Comparison of ENCODE assay signal across 19 cellular contexts in the genomic region with DNA sequence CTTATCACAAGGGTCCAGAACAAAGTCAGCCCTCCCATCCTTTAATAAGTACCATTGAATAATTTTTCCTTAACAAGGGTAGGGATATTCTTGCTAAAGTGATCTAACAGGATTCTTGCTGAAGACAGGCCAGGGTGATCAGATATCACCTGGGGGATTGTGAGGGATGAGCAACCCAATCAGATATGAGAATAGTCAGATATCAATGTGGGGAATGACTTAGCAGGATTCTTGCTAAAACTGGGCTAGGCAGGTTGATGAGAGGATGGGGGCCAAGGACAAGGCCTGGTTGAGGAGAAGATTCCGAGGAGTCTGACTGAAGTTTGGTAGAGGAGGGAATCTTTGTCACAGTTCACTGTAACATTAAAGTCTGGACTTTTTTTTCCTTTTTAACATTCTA. TPM values are rescaled to one million over a fixed set of nuclear protein-coding genes. Genes with fewer than 3 reads are reported as not detected.
DNase-seq lines count a peak whose midpoint lies in the region; ATAC-seq and TF ChIP-seq lines count a peak whose summit lies in the region.
"Had no signal": no experiment of that assay in that cellular context is flagged by ENCODE, and none has a peak within 500 bp of the region (broad histone marks: within the 10 kb centered on the region; RNA-seq: fewer than 3 reads in every experiment).

No MANE protein-coding gene starts in this region.

- H3K4me3 ChIP-seq in CD4-positive, CD25-positive, alpha-beta regulatory T cell (ENCODE audit: low read depth, low read length): no peak overlapping the region
- no peak overlapping the region for H3K4me3 ChIP-seq in trophoblast cell (ENCODE audit: low read depth, low read length)

- H3K4me2 ChIP-seq in trophoblast cell (ENCODE audit: low read length): no peak overlapping the region

- no peaks in the 10 kb centered on the region for H3K36me3 ChIP-seq in CD4-positive, CD25-positive, alpha-beta regulatory T cell (ENCODE audit: control insufficient read depth, insufficient read depth, low read length)
- no peaks in the 10 kb centered on the region for H3K36me3 ChIP-seq in trophoblast cell (ENCODE audit: control insufficient read depth in 1 of 2, insufficient read depth in 2 of 2, low read length in 2 of 2)

- H3K79me2 ChIP-seq in trophoblast cell (ENCODE audit: control insufficient read depth, insufficient read depth, low read length, poor library complexity): peaks cover under 1% of the 10 kb centered on the region

- no peak for ATAC-seq in natural killer cell treated with Interleukin-12 subunit alpha and Interleukin-12 subunit beta and Interleukin-15 and Interleukin-18, amount 100 ng/mL, for 72 hours
- ATAC-seq in natural killer cell (no peak), GM21447 (IDR thresholded peaks at IDR 0.05; ENCODE audit: unreplicated experiment) (no peak)
- no peak for ATAC-seq in CD4-positive, CD25-positive, alpha-beta regulatory T cell (ENCODE audit: low read depth in 2 of 2)
- ATAC-seq: HepG2 had no signal

- WGBS in trophoblast cell (ENCODE audit: extremely low coverage, insufficient coverage, insufficient read length): no CpG with 5 or more reads among the region's 1 CpG

- H2AFZ ChIP-seq in trophoblast cell (ENCODE audit: insufficient read depth, low read length, poor library complexity): no peak overlapping the region

- peak overlapping the region in 1 of 2 donors; percentile 3 for H3K27ac Mint-ChIP-seq in natural killer cell treated with Interleukin-12 subunit alpha and Interleukin-12 subunit beta and Interleukin-15 and Interleukin-18, amount 100 ng/mL, for 72 hours
- no peak overlapping the region for H3K27ac Mint-ChIP-seq in natural killer cell
- H3K27ac Mint-ChIP-seq in CD4-positive, CD25-positive, alpha-beta regulatory T cell: peak overlapping the region; percentile 22 to 78 (median 43)
- H3K27ac Mint-ChIP-seq in dendritic cell treated with granulocyte-macrophage colony-stimulating factor and Interleukin-4, amounts not matched to agents 40 ng/mL and 50 ng/mL, for 4 days: peak overlapping the region; percentile 95

- H3K9me3 ChIP-seq in CD4-positive, CD25-positive, alpha-beta regulatory T cell (ENCODE audit: control insufficient read depth in 2 of 2, low read length in 2 of 2): no peaks in the 10 kb centered on the region
- H3K9me3 ChIP-seq in trophoblast cell (ENCODE audit: insufficient read depth, low read depth, low read length): no peaks in the 10 kb centered on the region
- H3K9me3 ChIP-seq: Caco-2 had no signal

- peaks cover 5 to 6% of the 10 kb centered on the region in 2 donors for H3K4me1 Mint-ChIP-seq in natural killer cell treated with Interleukin-12 subunit alpha and Interleukin-12 subunit beta and Interleukin-15 and Interleukin-18, amount 100 ng/mL, for 72 hours (ENCODE audit: low read depth in 2 of 2)
- peaks cover 7 to 8% of the 10 kb centered on the region in 2 donors for H3K4me1 Mint-ChIP-seq in natural killer cell
- H3K4me1 Mint-ChIP-seq in CD4-positive, CD25-positive, alpha-beta regulatory T cell: peaks cover 0 to 16% (median 8%) of the 10 kb centered on the region in 4 donors
- peaks cover 68% of the 10 kb centered on the region for H3K4me1 Mint-ChIP-seq in dendritic cell treated with granulocyte-macrophage colony-stimulating factor and Interleukin-4, amounts not matched to agents 40 ng/mL and 50 ng/mL, for 4 days (ENCODE audit: low read depth)

- H2BK5ac ChIP-seq in trophoblast cell (ENCODE audit: low read depth, low read length, poor library complexity): no peak overlapping the region

- no peak overlapping the region for H2AK5ac ChIP-seq in trophoblast cell (ENCODE audit: low read length)

- no peaks in the 10 kb centered on the region for H3K9me3 Mint-ChIP-seq in natural killer cell treated with Interleukin-12 subunit alpha and Interleukin-12 subunit beta and Interleukin-15 and Interleukin-18, amount 100 ng/mL, for 72 hours
- no peaks in the 10 kb centered on the region for H3K9me3 Mint-ChIP-seq in natural killer cell
- H3K9me3 Mint-ChIP-seq in CD4-positive, CD25-positive, alpha-beta regulatory T cell: peaks cover 0 to 3% (median 0%) of the 10 kb centered on the region in 7 donors
- H3K9me3 Mint-ChIP-seq in dendritic cell treated with granulocyte-macrophage colony-stimulating factor and Interleukin-4, amounts not matched to agents 40 ng/mL and 50 ng/mL, for 4 days: no peaks in the 10 kb centered on the region
- H3K9me3 Mint-ChIP-seq: CD4-positive, alpha-beta T cell; IgD-negative memory B cell had no signal

- peak; percentile 5 for DNase-seq in natural killer cell treated with Interleukin-12 subunit alpha and Interleukin-12 subunit beta and Interleukin-15 and Interleukin-18, amount 100 ng/mL, for 72 hours (ENCODE audit: low spot score)
- DNase-seq in natural killer cell (no peak), trophoblast cell (peak; percentile 40 to 75), dedifferentiated amniotic fluid mesenchymal stem cell (ENCODE audit: extremely low spot score) (no peak), medulla oblongata (ENCODE audit: extremely low spot score) (no peak)
- DNase-seq in CD4-positive, CD25-positive, alpha-beta regulatory T cell: no peak
- DNase-seq: Caco-2; CD4-positive, alpha-beta T cell; DMS153; DMS79; GDM1; GOT3; H7; KG1 had no signal

- no peak for TF ChIP-seq CTCF in natural killer cell (IDR thresholded peaks at IDR 0.05)

- H4K91ac ChIP-seq in trophoblast cell (ENCODE audit: low read depth, low read length): peak overlapping the region; percentile 44

- H2BK12ac ChIP-seq in trophoblast cell (ENCODE audit: low read length): peak overlapping the region; percentile 39

- H3K27me3 Mint-ChIP-seq in natural killer cell treated with Interleukin-12 subunit alpha and Interleukin-12 subunit beta and Interleukin-15 and Interleukin-18, amount 100 ng/mL, for 72 hours: peaks cover 0 to 4% of the 10 kb centered on the region in 2 donors
- H3K27me3 Mint-ChIP-seq in natural killer cell (ENCODE audit: low read depth in 2 of 2): no peaks in the 10 kb centered on the region
- H3K27me3 Mint-ChIP-seq in CD4-positive, CD25-positive, alpha-beta regulatory T cell: no peaks in the 10 kb centered on the region
- no peaks in the 10 kb centered on the region for H3K27me3 Mint-ChIP-seq in dendritic cell treated with granulocyte-macrophage colony-stimulating factor and Interleukin-4, amounts not matched to agents 40 ng/mL and 50 ng/mL, for 4 days
- H3K27me3 Mint-ChIP-seq: CD4-positive, alpha-beta T cell; IgD-negative memory B cell had no signal

- no peak overlapping the region for H3K27ac ChIP-seq in CD4-positive, CD25-positive, alpha-beta regulatory T cell (ENCODE audit: insufficient read depth, low read length, poor library complexity, severe bottlenecking)
- H3K27ac ChIP-seq in trophoblast cell (ENCODE audit: low read depth, low read length): no peak overlapping the region

- intact Hi-C loops in natural killer cell (cut with micrococcal nuclease): no loop called here
- intact Hi-C loops in dendritic cell treated with granulocyte-macrophage colony-stimulating factor and Interleukin-4, amounts not matched to agents 40 ng/mL and 50 ng/mL, for 4 days (cut with micrococcal nuclease): no loop called here

- no peak overlapping the region for H3K4me3 Mint-ChIP-seq in natural killer cell treated with Interleukin-12 subunit alpha and Interleukin-12 subunit beta and Interleukin-15 and Interleukin-18, amount 100 ng/mL, for 72 hours
- no peak overlapping the region for H3K4me3 Mint-ChIP-seq in natural killer cell
- no peak overlapping the region for H3K4me3 Mint-ChIP-seq in CD4-positive, CD25-positive, alpha-beta regulatory T cell
- H3K4me3 Mint-ChIP-seq in dendritic cell treated with granulocyte-macrophage colony-stimulating factor and Interleukin-4, amounts not matched to agents 40 ng/mL and 50 ng/mL, for 4 days: no peak overlapping the region
- H3K4me3 Mint-ChIP-seq: CD4-positive, alpha-beta T cell; IgD-negative memory B cell had no signal

- no peaks in the 10 kb centered on the region for H3K36me3 Mint-ChIP-seq in natural killer cell treated with Interleukin-12 subunit alpha and Interleukin-12 subunit beta and Interleukin-15 and Interleukin-18, amount 100 ng/mL, for 72 hours
- no peaks in the 10 kb centered on the region for H3K36me3 Mint-ChIP-seq in natural killer cell
- no peaks in the 10 kb centered on the region for H3K36me3 Mint-ChIP-seq in CD4-positive, CD25-positive, alpha-beta regulatory T cell
- H3K36me3 Mint-ChIP-seq in dendritic cell treated with granulocyte-macrophage colony-stimulating factor and Interleukin-4, amounts not matched to agents 40 ng/mL and 50 ng/mL, for 4 days (ENCODE audit: low read depth): no peaks in the 10 kb centered on the region

- H3K4me1 ChIP-seq in CD4-positive, CD25-positive, alpha-beta regulatory T cell (ENCODE audit: control insufficient read depth, insufficient read depth, low read length, poor library complexity, severe bottlenecking): peaks cover 13% of the 10 kb centered on the region
- H3K4me1 ChIP-seq in trophoblast cell (ENCODE audit: control insufficient read depth in 1 of 2, insufficient read depth in 2 of 2, low read length in 2 of 2): peaks cover 6 to 7% of the 10 kb centered on the region in 2 experiments
- H3K4me1 ChIP-seq: Caco-2 had no signal

- H4K12ac ChIP-seq in trophoblast cell (ENCODE audit: low read depth, low read length): no peak overlapping the region

- H3K79me1 ChIP-seq in trophoblast cell (ENCODE audit: low read length): peaks cover 6% of the 10 kb centered on the region

- H3K14ac ChIP-seq in trophoblast cell (ENCODE audit: low read length): no peak overlapping the region

- H3K18ac ChIP-seq in trophoblast cell (ENCODE audit: low read length): no peak overlapping the region

- no peak overlapping the region for H3K9ac ChIP-seq in trophoblast cell (ENCODE audit: low read length)

- H3K23ac ChIP-seq in trophoblast cell (ENCODE audit: low read length): no peak overlapping the region

- H2BK120ac ChIP-seq in trophoblast cell (ENCODE audit: insufficient read depth, low read length, poor library complexity): no peak overlapping the region

- no peak overlapping the region for H3K4ac ChIP-seq in trophoblast cell (ENCODE audit: low read depth, low read length)

- H3K27me3 ChIP-seq in CD4-positive, CD25-positive, alpha-beta regulatory T cell (ENCODE audit: control insufficient read depth, insufficient read depth, low read length): no peaks in the 10 kb centered on the region
- H3K27me3 ChIP-seq in trophoblast cell (ENCODE audit: insufficient read depth, low read length): no peaks in the 10 kb centered on the region

- H4K8ac ChIP-seq in trophoblast cell (ENCODE audit: low read depth, low read length): no peak overlapping the region

RNA-seq across cellular contexts. Expression of a gene that starts 23.9 kb away (rescaled TPM):
- 1 to 10 TPM; 2.3 to 3.5 TPM for total RNA-seq in natural killer cell treated with Interleukin-12 subunit alpha and Interleukin-12 subunit beta and Interleukin-15 and Interleukin-18, amount 100 ng/mL, for 72 hours
- total RNA-seq in natural killer cell: 10 to 100 TPM; 11.3 to 34.1 (median 11.7) TPM
- total RNA-seq in CD4-positive, CD25-positive, alpha-beta regulatory T cell: 2.0 TPM
- under 1 TPM in 2 of 4 donors, not detected in 2; 0.10 to 0.34 TPM for polyA plus RNA-seq in CD4-positive, CD25-positive, alpha-beta regulatory T cell
- polyA plus RNA-seq in trophoblast cell (2013): 0.59 and 1.2 TPM in 2 replicates
- total RNA-seq: Caco-2, HepG2 had no signal
- polyA plus RNA-seq: BJ, HepG2 had no signal

Comparison
In these comparisons a context has a peak if more than half of its experiments do, and no peak if none do; other contexts are left out.
1. DNase-seq: peak in natural killer cell treated with Interleukin-12 subunit alpha and Interleukin-12 subunit beta and Interleukin-15 and Interleukin-18, amount 100 ng/mL, for 72 hours (single experiment) and trophoblast cell (2 of 2); none in natural killer cell (single experiment), CD4-positive, CD25-positive, alpha-beta regulatory T cell (0 of 3), dedifferentiated amniotic fluid mesenchymal stem cell (single experiment) and medulla oblongata (single experiment).
2. H3K27ac Mint-ChIP-seq: peak in CD4-positive, CD25-positive, alpha-beta regulatory T cell (3 of 3) and dendritic cell treated with granulocyte-macrophage colony-stimulating factor and Interleukin-4, amounts not matched to agents 40 ng/mL and 50 ng/mL, for 4 days (single experiment); none in natural killer cell (0 of 2).